12 cellular contexts compared by ENCODE assay signal in genomic region chr9:131179561-131180219, GRCh38. TPM values are rescaled to one million over a fixed set of nuclear protein-coding genes. Genes with fewer than 3 reads are reported as not detected.
A peak's percentile ranks its signal among the peaks of the same experiment; 100 is the strongest.
DNase-seq lines count a peak whose midpoint lies in the region; ATAC-seq lines count a peak whose summit lies in the region.
"Had no signal": no experiment of that assay in that cellular context is flagged by ENCODE, and none has a peak within 500 bp of the region (broad histone marks: within the 10 kb centered on the region; RNA-seq: fewer than 3 reads in every experiment).

No MANE protein-coding gene starts in this region.

- POLR2A ChIA-PET in activated CD4-positive, alpha-beta memory T cell treated with anti-CD3 and anti-CD28 coated beads for 36 hours (lab: Charles Lee): no interaction called here

- H3K4me3 Mint-ChIP-seq in activated CD4-positive, alpha-beta memory T cell treated with anti-CD3 and anti-CD28 coated beads for 36 hours: no peak overlapping the region

- H3K4me1 ChIP-seq in adipocyte (ENCODE audit: control insufficient read depth, insufficient read depth, low read length): peaks cover 26% of the 10 kb centered on the region
- H3K4me1 ChIP-seq in effector memory CD4-positive, alpha-beta T cell (ENCODE audit: control insufficient read depth, insufficient read depth, low read length, poor library complexity, severe bottlenecking): no peaks in the 10 kb centered on the region

- H3K9me3 ChIP-seq in adipocyte (ENCODE audit: control insufficient read depth, low read length): no peaks in the 10 kb centered on the region
- H3K9me3 ChIP-seq in effector memory CD4-positive, alpha-beta T cell (ENCODE audit: control insufficient read depth, low read length): no peaks in the 10 kb centered on the region
- H3K9me3 ChIP-seq: BLaER1 treated with 17β-estradiol and CSF1 and Interleukin-3, amounts not matched to agents 10 nM and 100 nM had no signal

- ATAC-seq in HG02870 (IDR thresholded peaks at IDR 0.05; ENCODE audit: unreplicated experiment): peak; percentile 38
- ATAC-seq: left lobe of liver had no signal

- H3K4me1 Mint-ChIP-seq in activated CD4-positive, alpha-beta memory T cell treated with anti-CD3 and anti-CD28 coated beads for 36 hours (ENCODE audit: low read depth): peaks cover 5% of the 10 kb centered on the region

- no peak overlapping the region for H3K27ac ChIP-seq in effector memory CD4-positive, alpha-beta T cell (ENCODE audit: insufficient read depth, low read length, poor library complexity, severe bottlenecking)
- H3K27ac ChIP-seq: BLaER1 treated with 17β-estradiol and CSF1 and Interleukin-3, amounts not matched to agents 10 nM and 100 nM; SK-N-MC had no signal

- no peaks in the 10 kb centered on the region for H3K9me3 Mint-ChIP-seq in activated CD4-positive, alpha-beta memory T cell treated with anti-CD3 and anti-CD28 coated beads for 36 hours

- no peaks in the 10 kb centered on the region for H3K27me3 ChIP-seq in adipocyte (replicated peaks; ENCODE audit: control insufficient read depth, insufficient read depth, low read length)
- no peaks in the 10 kb centered on the region for H3K27me3 ChIP-seq in effector memory CD4-positive, alpha-beta T cell (replicated peaks; ENCODE audit: control insufficient read depth, insufficient read depth, low read length, poor library complexity, severe bottlenecking)
- H3K27me3 ChIP-seq: BLaER1 treated with 17β-estradiol and CSF1 and Interleukin-3, amounts not matched to agents 10 nM and 100 nM had no signal

- no peaks in the 10 kb centered on the region for H3K27me3 Mint-ChIP-seq in activated CD4-positive, alpha-beta memory T cell treated with anti-CD3 and anti-CD28 coated beads for 36 hours

- peak overlapping the region; percentile 13 for H3K9ac ChIP-seq in adipocyte (ENCODE audit: low read length)

- DNase-seq in AG08395 (ENCODE audit: low spot score) (peak; percentile 78), adipocyte (ENCODE audit: low read depth) (peak; percentile 84), islet precursor cell (peak; percentile 71), NCI-H524 treated with DMSO at 0.1 percent for 48 hours (lab: John Stamatoyannopoulos, UW) (no peak), NCI-H2029 (lab: John Stamatoyannopoulos, UW) (no peak)
- DNase-seq in effector memory CD4-positive, alpha-beta T cell: no peak
- no peak for DNase-seq in activated CD4-positive, alpha-beta memory T cell treated with anti-CD3 and anti-CD28 coated beads for 36 hours
- DNase-seq: NCI-H1105 treated with DMSO at 0.1 percent for 48 hours had no signal

- intact Hi-C loops in activated CD4-positive, alpha-beta memory T cell treated with anti-CD3 and anti-CD28 coated beads for 36 hours (cut with micrococcal nuclease): loop anchor here (5.0 kb wide), 2 partner anchors 73 to 93 kb away; no protein-coding TSS in a partner anchor

- peaks cover 41% of the 10 kb centered on the region for H3K36me3 Mint-ChIP-seq in activated CD4-positive, alpha-beta memory T cell treated with anti-CD3 and anti-CD28 coated beads for 36 hours

- H3K27ac Mint-ChIP-seq in activated CD4-positive, alpha-beta memory T cell treated with anti-CD3 and anti-CD28 coated beads for 36 hours: no peak overlapping the region

- CTCF ChIA-PET in activated CD4-positive, alpha-beta memory T cell treated with anti-CD3 and anti-CD28 coated beads for 36 hours (lab: Charles Lee): interaction anchor here (0.6 to 8.0 kb wide), 10 partner anchors 9 to 883 kb away, joined by 3 to 198 read pairs (median 4); no protein-coding TSS in a partner anchor

- peaks cover 53% of the 10 kb centered on the region for H3K36me3 ChIP-seq in adipocyte (ENCODE audit: control insufficient read depth, insufficient read depth, low read length, severe bottlenecking)
- peaks cover 48% of the 10 kb centered on the region for H3K36me3 ChIP-seq in effector memory CD4-positive, alpha-beta T cell (ENCODE audit: control insufficient read depth, insufficient read depth, low read length)

- peak overlapping the region; percentile 8 for H3K4me3 ChIP-seq in adipocyte (ENCODE audit: low read length)
- H3K4me3 ChIP-seq in effector memory CD4-positive, alpha-beta T cell (ENCODE audit: insufficient read depth, low read depth, low read length, poor library complexity, severe bottlenecking): no peak overlapping the region
- H3K4me3 ChIP-seq: BLaER1 treated with 17β-estradiol and CSF1 and Interleukin-3, amounts not matched to agents 10 nM and 100 nM; SK-N-MC had no signal

RNA-seq across cellular contexts. Expression of gene NUP214, which starts 54.3 kb away (rescaled TPM):
- total RNA-seq in activated CD4-positive, alpha-beta memory T cell treated with anti-CD3 and anti-CD28 coated beads for 36 hours: 10 to 100 TPM; 45.5 to 49.9 TPM

Comparison
In these comparisons a context has a peak if more than half of its experiments do, and no peak if none do; other contexts are left out.
1. DNase-seq: peak in AG08395 (single experiment), adipocyte (single experiment) and islet precursor cell (single experiment); none in NCI-H524 treated with DMSO at 0.1 percent for 48 hours (single experiment), effector memory CD4-positive, alpha-beta T cell (0 of 3), activated CD4-positive, alpha-beta memory T cell treated with anti-CD3 and anti-CD28 coated beads for 36 hours (single experiment) and NCI-H2029 (single experiment).